In genomic region chr11:90113541-90113940, GRCh38 we compare ENCODE assay signal across 10 cellular contexts. TPM values are rescaled to one million over a fixed set of nuclear protein-coding genes. Genes with fewer than 3 reads are reported as not detected.
A peak's percentile ranks its signal among the peaks of the same experiment; 100 is the strongest.
DNase-seq lines count a peak whose midpoint lies in the region; ATAC-seq and TF ChIP-seq lines count a peak whose summit lies in the region.
"Had no signal": no experiment of that assay in that cellular context is flagged by ENCODE, and none has a peak within 500 bp of the region (broad histone marks: within the 10 kb centered on the region; RNA-seq: fewer than 3 reads in every experiment).

No MANE protein-coding gene starts in this region.

- in situ Hi-C loops in GM13977 (cut with MboI; ENCODE audit: low pct_unique_long_range_greater_than_20kb, low sequenced_read_pairs, unreplicated experiment): no loop called here
- in situ Hi-C loops in SK-MEL-5 (cut with HindIII; ENCODE audit: low pct_unique_long_range_greater_than_20kb, low sequenced_read_pairs): no loop called here

- WGBS in hepatocyte (ENCODE audit: low lambda C conversion rate, missing lambda C conversion rate): 13% methylated on average over 2 of the region's 2 CpGs

- no peak overlapping the region for H3K4me2 ChIP-seq in hepatocyte

- no peak overlapping the region for H3K27ac ChIP-seq in hepatocyte
- no peak overlapping the region for H3K27ac ChIP-seq in tibial artery

- intact Hi-C loops in tibial artery (cut with DNase I; ENCODE audit: low total_unique reads): no loop called here

- H3K36me3 ChIP-seq in hepatocyte (replicated peaks; ENCODE audit: insufficient read depth, low read depth): no peaks in the 10 kb centered on the region
- no peaks in the 10 kb centered on the region for H3K36me3 ChIP-seq in tibial artery

- no peak for ATAC-seq in HG02870 (IDR thresholded peaks at IDR 0.05; ENCODE audit: unreplicated experiment)

- H3K9me2 ChIP-seq in hepatocyte (replicated peaks; ENCODE audit: insufficient read depth): no peaks in the 10 kb centered on the region

- H3K4me3 ChIP-seq in hepatocyte (no peak overlapping the region), tibial artery (no peak overlapping the region)

- H3K27me3 ChIP-seq in hepatocyte (no peaks in the 10 kb centered on the region), tibial artery (no peaks in the 10 kb centered on the region)

- H3K9me3 ChIP-seq in hepatocyte (ENCODE audit: low read depth): no peaks in the 10 kb centered on the region
- H3K9me3 ChIP-seq in tibial artery: no peaks in the 10 kb centered on the region

- H2AFZ ChIP-seq in hepatocyte: no peak overlapping the region

- no peaks in the 10 kb centered on the region for H4K20me1 ChIP-seq in hepatocyte (ENCODE audit: insufficient read depth, poor library complexity, severe bottlenecking)

- no peaks in the 10 kb centered on the region for H3K4me1 ChIP-seq in hepatocyte (ENCODE audit: insufficient read depth)
- no peaks in the 10 kb centered on the region for H3K4me1 ChIP-seq in tibial artery

- no peaks in the 10 kb centered on the region for H3K79me2 ChIP-seq in hepatocyte

- peak; percentile 20 for TF ChIP-seq CTCF in AG09319 (IDR thresholded peaks at IDR 0.05; ENCODE audit: low read depth, low read length)
- peak; percentile 25 for TF ChIP-seq CTCF in GM13977 (IDR thresholded peaks at IDR 0.05; ENCODE audit: extremely low read depth, insufficient read depth, missing control alignments)
- TF ChIP-seq CTCF in hepatocyte (IDR thresholded peaks at IDR 0.05; ENCODE audit: poor library complexity): peak; percentile 59
- TF ChIP-seq CTCF in GM20000 (IDR thresholded peaks at IDR 0.05; ENCODE audit: extremely low read depth, missing control alignments): no peak
- TF ChIP-seq CTCF in tibial artery (IDR thresholded peaks at IDR 0.05): peak in 1 of 2 experiments; percentile 5

- DNase-seq in AG09319 (ENCODE audit: extremely low read depth, low read depth): no peak
- DNase-seq in GM13977 (ENCODE audit: low spot score): no peak
- peak; percentile 28 for DNase-seq in SK-MEL-5 (ENCODE audit: low read depth, low spot score)
- no peak for DNase-seq in hepatocyte (ENCODE audit: low spot score)
- no peak for DNase-seq in GM20000 (ENCODE audit: low spot score)
- no peak for DNase-seq in tibial artery
- DNase-seq in epidermal melanocyte (ENCODE audit: insufficient read length, low spot score): no peak
- DNase-seq: activated naive CD4-positive, alpha-beta T cell treated with anti-CD3 and anti-CD28 coated beads, Interleukin-2, amount 50 U/mL, for 16 hours; head of caudate nucleus had no signal

RNA-seq across cellular contexts. Expression of gene NAALAD2, which starts 20.9 kb away (rescaled TPM):
- total RNA-seq in SK-MEL-5 (2014; rRNA removed; shearing (Covaris generic)): 1.8 and 2.5 TPM in 2 replicates
- polyA plus RNA-seq in SK-MEL-5 (2015; cell fraction: cytosol; rRNA removed): 1.0 and 1.5 TPM in 2 replicates
- 7.7 and 8.3 TPM in 2 replicates for polyA plus RNA-seq in SK-MEL-5 (2015; cell fraction: nucleus; rRNA removed)
- 29.8 and 30.9 TPM in 2 replicates for total RNA-seq in hepatocyte
- 15.6 and 20.8 TPM in 2 replicates for polyA plus RNA-seq in hepatocyte

RNA-seq across cellular contexts. Expression of gene UBTFL1, which starts 27.8 kb away (rescaled TPM):
- total RNA-seq in SK-MEL-5 (2014; rRNA removed; shearing (Covaris generic)): not detected in 2 replicates
- not detected in 2 replicates for polyA plus RNA-seq in SK-MEL-5 (2015; cell fraction: cytosol; rRNA removed)
- not detected in 2 replicates for polyA plus RNA-seq in SK-MEL-5 (2015; cell fraction: nucleus; rRNA removed)
- not detected in 2 replicates for total RNA-seq in hepatocyte
- not detected in 2 replicates for polyA plus RNA-seq in hepatocyte
